Comparison of ENCODE assay signal across 10 cellular contexts in genomic region chr11:118002010-118002540, GRCh38. TPM values are rescaled to one million over a fixed set of nuclear protein-coding genes. Genes with fewer than 3 reads are reported as not detected.
A peak's percentile ranks its signal among the peaks of the same experiment; 100 is the strongest.
DNase-seq lines count a peak whose midpoint lies in the region; ATAC-seq and TF ChIP-seq lines count a peak whose summit lies in the region.
"Had no signal": no experiment of that assay in that cellular context is flagged by ENCODE, and none has a peak within 500 bp of the region (broad histone marks: within the 10 kb centered on the region; RNA-seq: fewer than 3 reads in every experiment).

No MANE protein-coding gene starts in this region.

- DNase-seq in Right ventricle myocardium superior (no peak), left cardiac atrium (no peak), naive B cell (no peak), transverse colon (peak; percentile 9), SJCRH30 (no peak), NCI-H1417 (lab: John Stamatoyannopoulos, UW) (no peak), cerebellar cortex (ENCODE audit: low spot score) (no peak)
- peak; percentile 59 for DNase-seq in activated effector memory CD4-positive, alpha-beta T cell treated with Interleukin-2 at 50 U/mL for 16 hours
- DNase-seq: endodermal cell had no signal

- no peak overlapping the region for H3K4me3 ChIP-seq in transverse colon
- H3K4me3 ChIP-seq in SJCRH30: no peak overlapping the region

- peaks cover 68 to 81% (median 71%) of the 10 kb centered on the region in 3 donors for H3K4me1 Mint-ChIP-seq in naive B cell

- peaks cover 0 to 9% (median 3%) of the 10 kb centered on the region in 7 donors for H3K9me3 Mint-ChIP-seq in naive B cell

- no peak for TF ChIP-seq CTCF in transverse colon (IDR thresholded peaks at IDR 0.05)

- H3K27ac Mint-ChIP-seq in naive B cell: peak overlapping the region in 5 of 6 donors; percentile 44 to 100 (median 95)
- H3K27ac Mint-ChIP-seq: endodermal cell had no signal

- peaks cover 11 to 22% of the 10 kb centered on the region in 2 donors for H3K36me3 Mint-ChIP-seq in naive B cell

- in situ Hi-C loops in transverse colon (cut with MboI; ENCODE audit: low pct_ligation_motif_present in 1 of 4, low pct_unique_long_range_greater_than_20kb in 1 of 4, low sequenced_read_pairs in 3 of 4): no loop called here

- H3K27me3 ChIP-seq in transverse colon: no peaks in the 10 kb centered on the region
- no peaks in the 10 kb centered on the region for H3K27me3 ChIP-seq in SJCRH30

- no peak for TF ChIP-seq POLR2A in transverse colon (IDR thresholded peaks at IDR 0.05)

- WGBS in transverse colon (ENCODE audit: low coverage in 1 of 2), 2 donors: 78 to 85% methylated on average over 2 to 6 of the region's 6 CpGs

- peak overlapping the region in 5 of 8 donors; percentile 24 to 82 (median 61) for H3K4me3 Mint-ChIP-seq in naive B cell
- H3K4me3 Mint-ChIP-seq: endodermal cell had no signal

- H3K27me3 Mint-ChIP-seq in naive B cell: no peaks in the 10 kb centered on the region

- intact Hi-C loops in Right ventricle myocardium superior (cut with DNase I) (no loop called here), left cardiac atrium (cut with DNase I) (no loop called here), transverse colon (cut with DNase I; ENCODE audit: low total_unique reads) (no loop called here)

- TF ChIP-seq EP300 in transverse colon (IDR thresholded peaks at IDR 0.05; ENCODE audit: low read depth): no peak

- ATAC-seq in Right ventricle myocardium superior (ENCODE audit: poor library complexity) (peak; percentile 7), left cardiac atrium (no peak), naive B cell (ENCODE audit: low read depth in 2 of 2) (no peak)

- H3K36me3 ChIP-seq in transverse colon (no peaks in the 10 kb centered on the region), SJCRH30 (no peaks in the 10 kb centered on the region)

- H3K9me3 ChIP-seq in transverse colon: no peaks in the 10 kb centered on the region
- no peaks in the 10 kb centered on the region for H3K9me3 ChIP-seq in SJCRH30 (replicated peaks)

- H3K27ac ChIP-seq in transverse colon (peak overlapping the region; percentile 67 to 82 (median 70)), SJCRH30 (no peak overlapping the region)

- H3K4me1 ChIP-seq in transverse colon: peaks cover 8 to 21% (median 9%) of the 10 kb centered on the region in 4 donors
- no peaks in the 10 kb centered on the region for H3K4me1 ChIP-seq in SJCRH30

RNA-seq across cellular contexts. Expression of gene IL10RA, which starts 15.9 kb away (rescaled TPM):
- total RNA-seq in Right ventricle myocardium superior (6.2 TPM), left cardiac atrium (10 to 100 TPM in 1 of 2 donors, 1 to 10 TPM in 1; 8.2 to 17.6 TPM), transverse colon (10 to 100 TPM in 3 of 4 donors, 1 to 10 TPM in 1; 2.8 to 25.4 (median 18.4) TPM)
- 10 to 100 TPM; 49.8 to 63.1 (median 56.2) TPM for polyA plus RNA-seq in naive B cell (ENCODE audit: low read depth in 6 of 6)
- not detected in 2 replicates for total RNA-seq in SJCRH30 (2014; rRNA removed; shearing (Covaris generic))
- total RNA-seq: HT1080 had no signal

Comparison
In these comparisons a context has a peak if more than half of its experiments do, and no peak if none do; other contexts are left out.
1. DNase-seq: peak in activated effector memory CD4-positive, alpha-beta T cell treated with Interleukin-2 at 50 U/mL for 16 hours (single experiment) and transverse colon (single experiment); none in Right ventricle myocardium superior (single experiment), left cardiac atrium (single experiment), naive B cell (single experiment), SJCRH30 (0 of 2), NCI-H1417 (0 of 3) and cerebellar cortex (single experiment).